ENCODE assay signal across 18 cellular contexts in the genomic region with DNA sequence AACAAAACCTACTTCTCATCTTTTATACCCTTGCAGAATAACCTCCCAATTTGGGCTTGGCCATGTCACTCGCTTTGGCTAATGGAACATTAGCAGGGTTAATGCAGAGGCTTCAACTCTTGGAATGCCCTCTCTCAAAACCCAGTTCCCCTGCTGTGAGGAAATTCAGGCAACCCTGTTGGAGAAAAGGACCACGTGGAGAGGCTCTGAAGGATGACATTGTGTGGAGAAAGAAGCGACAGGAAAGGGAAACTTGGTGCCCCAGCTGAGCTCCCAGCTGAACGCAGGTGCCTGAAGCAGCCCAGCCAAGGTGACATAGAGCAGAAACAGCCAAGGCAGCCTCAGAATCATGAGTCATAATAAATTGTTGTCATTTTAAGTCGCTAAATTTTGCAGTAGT.
"Had no signal": no experiment of that assay in that cellular context is flagged by ENCODE, and none has a peak within 500 bp of the region (broad histone marks: within the 10 kb centered on the region; RNA-seq: fewer than 3 reads in every experiment).

No MANE protein-coding gene starts in this region.

- H3K36me3 Mint-ChIP-seq: naive thymus-derived CD8-positive, alpha-beta T cell; type B pancreatic cell had no signal

- H3K4me1 ChIP-seq: foreskin keratinocyte, heart left ventricle, right atrium auricular region, sigmoid colon had no signal

- H3K27me3 ChIP-seq: foreskin keratinocyte, heart left ventricle, ovary, right atrium auricular region had no signal

- DNase-seq: cerebellar nuclear complex; erythroblast; foreskin keratinocyte; heart left ventricle; hippocampal formation; kidney glomerular epithelial cell; naive thymus-derived CD8-positive, alpha-beta T cell; ovary; sigmoid colon; stimulated activated CD4-positive, alpha-beta T cell treated with anti-CD3 and anti-CD28 coated beads, Interleukin-2, amount 100 ng/mL, for 24 hours; stimulated activated naive CD4-positive, alpha-beta T cell treated with Interleukin-2 at 50 U/mL for 16 hours had no signal

- H3K9me3 ChIP-seq: heart left ventricle, ovary, right atrium auricular region, sigmoid colon had no signal

- H3K27ac ChIP-seq: foreskin keratinocyte, heart left ventricle, ovary, right atrium auricular region, sigmoid colon, skin epidermis had no signal

- FAIRE-seq: colon, islet of Langerhans, urothelium cell line had no signal

- H3K27ac Mint-ChIP-seq: dendritic cell treated with granulocyte-macrophage colony-stimulating factor and Interleukin-4, amounts not matched to agents 40 ng/mL and 50 ng/mL, for 4 days; naive thymus-derived CD8-positive, alpha-beta T cell; type B pancreatic cell had no signal

- ATAC-seq: foreskin keratinocyte; heart left ventricle; naive thymus-derived CD8-positive, alpha-beta T cell had no signal

- H3K9me3 Mint-ChIP-seq: dendritic cell treated with granulocyte-macrophage colony-stimulating factor and Interleukin-4, amounts not matched to agents 40 ng/mL and 50 ng/mL, for 4 days; naive thymus-derived CD8-positive, alpha-beta T cell; type B pancreatic cell had no signal

- H3K4me3 Mint-ChIP-seq: dendritic cell treated with granulocyte-macrophage colony-stimulating factor and Interleukin-4, amounts not matched to agents 40 ng/mL and 50 ng/mL, for 4 days; naive thymus-derived CD8-positive, alpha-beta T cell; type B pancreatic cell had no signal

- H3K4me1 Mint-ChIP-seq: naive thymus-derived CD8-positive, alpha-beta T cell had no signal

- H3K4me3 ChIP-seq: heart left ventricle, ovary, right atrium auricular region, sigmoid colon, skin epidermis had no signal
